18 cellular contexts compared by ENCODE assay signal in the genomic region with DNA sequence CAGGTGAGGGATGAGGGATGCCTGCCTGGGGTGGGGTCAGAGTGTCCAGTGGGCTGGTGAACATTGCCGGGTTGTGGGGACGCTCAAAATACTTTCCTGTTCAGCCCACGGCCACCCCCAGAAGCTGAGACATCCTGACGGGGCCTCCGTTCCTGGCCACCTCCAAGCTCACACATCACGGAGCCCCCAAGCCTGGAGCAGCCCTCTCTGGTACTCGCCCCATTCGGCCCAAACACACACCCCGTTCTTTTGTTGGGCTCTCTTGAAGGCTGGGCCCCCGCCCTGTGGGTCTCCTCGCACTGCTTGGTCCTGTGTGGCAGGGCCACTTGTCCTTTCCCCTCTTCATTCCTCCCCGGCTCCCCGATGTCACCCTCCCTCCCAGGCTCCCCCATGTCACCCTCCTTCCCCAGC.
"Had no signal": no experiment of that assay in that cellular context is flagged by ENCODE, and none has a peak within 500 bp of the region (broad histone marks: within the 10 kb centered on the region; RNA-seq: fewer than 3 reads in every experiment).

No MANE protein-coding gene starts in this region.

- H3K4me1 Mint-ChIP-seq: activated naive CD8-positive, alpha-beta T cell treated with anti-CD3 and anti-CD28 coated beads for 36 hours; naive thymus-derived CD4-positive, alpha-beta T cell; T-cell had no signal

- H3K27me3 ChIP-seq: foreskin keratinocyte had no signal

- H3K4me1 ChIP-seq: foreskin keratinocyte, parathyroid adenoma had no signal

- H3K79me2 ChIP-seq: parathyroid adenoma had no signal

- H3K27ac ChIP-seq: foreskin keratinocyte, parathyroid adenoma had no signal

- H3K9ac ChIP-seq: parathyroid adenoma had no signal

- H3K27me3 Mint-ChIP-seq: activated naive CD8-positive, alpha-beta T cell treated with anti-CD3 and anti-CD28 coated beads for 36 hours; type B pancreatic cell had no signal

- H3K27ac Mint-ChIP-seq: activated naive CD8-positive, alpha-beta T cell treated with anti-CD3 and anti-CD28 coated beads for 36 hours; naive thymus-derived CD4-positive, alpha-beta T cell; T-cell; type B pancreatic cell had no signal

- ATAC-seq: foreskin keratinocyte; left ventricle myocardium superior; mucosa of descending colon; naive thymus-derived CD4-positive, alpha-beta T cell; SK-N-SH treated with all-trans-retinoic acid at 6 μM for 48 hours; stimulated activated naive CD8-positive, alpha-beta T cell treated with anti-CD3 and anti-CD28 coated beads, Interleukin-15, Interleukin-2, amounts not matched to agents 100 U/mL and 50 U/mL, for 24 hours; T-cell had no signal

- FAIRE-seq: keratinocyte had no signal

- H3K36me3 Mint-ChIP-seq: activated naive CD8-positive, alpha-beta T cell treated with anti-CD3 and anti-CD28 coated beads for 36 hours; naive thymus-derived CD4-positive, alpha-beta T cell; T-cell; type B pancreatic cell had no signal

- H3K9me3 ChIP-seq: mucosa of descending colon had no signal

- DNase-seq: activated CD4-positive, alpha-beta T cell treated with anti-CD3 and anti-CD28 coated beads, Interleukin-2, amount 50 U/mL, for 1 hour; activated CD4-positive, CD25-positive, alpha-beta regulatory T cell; activated naive CD8-positive, alpha-beta T cell treated with anti-CD3 and anti-CD28 coated beads for 36 hours; amniotic stem cell; foreskin keratinocyte; glutamatergic neuron; left ventricle myocardium superior; mucosa of descending colon; naive thymus-derived CD4-positive, alpha-beta T cell; SHP77; stimulated activated CD4-positive, alpha-beta T cell treated with anti-CD3 and anti-CD28 coated beads, Interleukin-2, amount 100 ng/mL, for 24 hours; stimulated activated naive CD8-positive, alpha-beta T cell treated with anti-CD3 and anti-CD28 coated beads, Interleukin-15, Interleukin-2, amounts not matched to agents 100 U/mL and 50 U/mL, for 24 hours; T-helper 9 cell had no signal

- H3K9me3 Mint-ChIP-seq: activated naive CD8-positive, alpha-beta T cell treated with anti-CD3 and anti-CD28 coated beads for 36 hours; naive thymus-derived CD4-positive, alpha-beta T cell; T-cell had no signal

- H3K4me3 Mint-ChIP-seq: activated naive CD8-positive, alpha-beta T cell treated with anti-CD3 and anti-CD28 coated beads for 36 hours; naive thymus-derived CD4-positive, alpha-beta T cell; T-cell; type B pancreatic cell had no signal

- H2AFZ ChIP-seq: parathyroid adenoma had no signal

- H3K4me3 ChIP-seq: mucosa of descending colon had no signal
